In genomic region chr4:150769235-150769634, GRCh38 we compare ENCODE assay signal across 10 cellular contexts.
DNase-seq lines count a peak whose midpoint lies in the region; ATAC-seq, FAIRE-seq and TF ChIP-seq lines count a peak whose summit lies in the region.
"Had no signal": no experiment of that assay in that cellular context is flagged by ENCODE, and none has a peak within 500 bp of the region (broad histone marks: within the 10 kb centered on the region; RNA-seq: fewer than 3 reads in every experiment).

No MANE protein-coding gene starts in this region.

- no peak for FAIRE-seq in GM12892 (lab: Jason Lieb, UNC)

- H3K27ac Mint-ChIP-seq in stimulated activated effector memory CD8-positive, alpha-beta T cell treated with anti-CD3 and anti-CD28 coated beads, Interleukin-12 subunit alpha, Interleukin-12 subunit beta, amount 100 ng/mL, for 72 hours: peak overlapping the region; percentile 4

- DNase-seq in H4 (ENCODE audit: low spot score) (peak; percentile 45), OCI-M1 (lab: John Stamatoyannopoulos, UW) (peak; percentile 86), erythroblast (lab: John Stamatoyannopoulos, UW) (peak; percentile 44 to 50), sciatic nerve (ENCODE audit: low spot score) (no peak), T-helper 9 cell (no peak), GM12892 (ENCODE audit: insufficient read length) (no peak)
- DNase-seq in stimulated activated effector memory CD8-positive, alpha-beta T cell treated with anti-CD3 and anti-CD28 coated beads, Interleukin-12 subunit alpha, Interleukin-12 subunit beta, amount 100 ng/mL, for 72 hours (ENCODE audit: low spot score in 2 of 2): no peak
- DNase-seq: activated CD4-positive, alpha-beta T cell treated with anti-CD3 and anti-CD28 coated beads, Interleukin-2, amount 50 U/mL, for 4 hours; dorsolateral prefrontal cortex; naive B cell had no signal

- no peak overlapping the region for H3K4me3 Mint-ChIP-seq in stimulated activated effector memory CD8-positive, alpha-beta T cell treated with anti-CD3 and anti-CD28 coated beads, Interleukin-12 subunit alpha, Interleukin-12 subunit beta, amount 100 ng/mL, for 72 hours
- H3K4me3 Mint-ChIP-seq: naive B cell had no signal

- ATAC-seq in stimulated activated effector memory CD8-positive, alpha-beta T cell treated with anti-CD3 and anti-CD28 coated beads, Interleukin-12 subunit alpha, Interleukin-12 subunit beta, amount 100 ng/mL, for 72 hours: peak; percentile 74
- ATAC-seq in sciatic nerve: no peak

- peaks cover 18% of the 10 kb centered on the region for H3K4me1 Mint-ChIP-seq in stimulated activated effector memory CD8-positive, alpha-beta T cell treated with anti-CD3 and anti-CD28 coated beads, Interleukin-12 subunit alpha, Interleukin-12 subunit beta, amount 100 ng/mL, for 72 hours

- H3K9me3 Mint-ChIP-seq in stimulated activated effector memory CD8-positive, alpha-beta T cell treated with anti-CD3 and anti-CD28 coated beads, Interleukin-12 subunit alpha, Interleukin-12 subunit beta, amount 100 ng/mL, for 72 hours: no peaks in the 10 kb centered on the region

- TF ChIP-seq POLR2A in erythroblast (IDR thresholded peaks at IDR 0.05; ENCODE audit: low read length) (no peak), GM12892 (IDR thresholded peaks at IDR 0.05; ENCODE audit: low read depth, low read length) (no peak)

- H3K36me3 Mint-ChIP-seq in stimulated activated effector memory CD8-positive, alpha-beta T cell treated with anti-CD3 and anti-CD28 coated beads, Interleukin-12 subunit alpha, Interleukin-12 subunit beta, amount 100 ng/mL, for 72 hours: no peaks in the 10 kb centered on the region

- intact Hi-C loops in sciatic nerve (cut with DNase I): no loop called here

Comparison
In these comparisons a context has a peak if more than half of its experiments do, and no peak if none do; other contexts are left out.
1. DNase-seq: peak in H4 (single experiment), OCI-M1 (single experiment) and erythroblast (2 of 2); none in stimulated activated effector memory CD8-positive, alpha-beta T cell treated with anti-CD3 and anti-CD28 coated beads, Interleukin-12 subunit alpha, Interleukin-12 subunit beta, amount 100 ng/mL, for 72 hours (0 of 2), sciatic nerve (single experiment), T-helper 9 cell (single experiment) and GM12892 (single experiment).